ENCODE assay signal across 20 cellular contexts in genomic region chr22:43017525-43018290, GRCh38. TPM values are rescaled to one million over a fixed set of nuclear protein-coding genes. Genes with fewer than 3 reads are reported as not detected.
DNase-seq lines count a peak whose midpoint lies in the region; ATAC-seq and TF ChIP-seq lines count a peak whose summit lies in the region.
"Had no signal": no experiment of that assay in that cellular context is flagged by ENCODE, and none has a peak within 500 bp of the region (broad histone marks: within the 10 kb centered on the region; RNA-seq: fewer than 3 reads in every experiment).

No MANE protein-coding gene starts in this region.

- H3K9me3 Mint-ChIP-seq in endothelial cell (ENCODE audit: unreplicated experiment) = no peaks in the 10 kb centered on the region
- peaks cover 0 to 6% (median 0%) of the 10 kb centered on the region in 11 donors for H3K9me3 Mint-ChIP-seq in naive thymus-derived CD4-positive, alpha-beta T cell
- H3K9me3 Mint-ChIP-seq: activated naive CD4-positive, alpha-beta T cell treated with anti-CD3 and anti-CD28 coated beads, Interleukin-2, amount 10 ng/mL, durations not matched to agents 7 days and 5 days; dendritic cell treated with granulocyte-macrophage colony-stimulating factor and Interleukin-4, amounts not matched to agents 40 ng/mL and 50 ng/mL, for 4 days had no signal

- CTCF ChIA-PET in naive thymus-derived CD4-positive, alpha-beta T cell (lab: Charles Lee) = no interaction called here

- no peak for TF ChIP-seq EP300 in Ishikawa (IDR thresholded peaks at IDR 0.05; ENCODE audit: borderline replicate concordance)

- H3K36me3 ChIP-seq in naive thymus-derived CD4-positive, alpha-beta T cell (ENCODE audit: control insufficient read depth in 2 of 3, insufficient read depth in 3 of 3, low read length in 3 of 3) = peaks cover 0 to 4% (median 0%) of the 10 kb centered on the region in 3 experiments
- H3K36me3 ChIP-seq: BE2C, pancreas had no signal

- no peak for TF ChIP-seq CTCF in C4-2B (conservative IDR thresholded peaks at IDR 0.05)
- TF ChIP-seq CTCF in endothelial cell (IDR thresholded peaks at IDR 0.05; ENCODE audit: unreplicated experiment) = no peak

- intact Hi-C loops in naive thymus-derived CD4-positive, alpha-beta T cell (cut with micrococcal nuclease) = loop anchor here in 1 of 2 donors (5.0 to 10.0 kb wide), 2 partner anchors 55 to 1633 kb away; partner anchors contain the start of gene TEF

- no peak for ATAC-seq in naive thymus-derived CD4-positive, alpha-beta T cell
- ATAC-seq: pancreas had no signal

- no peaks in the 10 kb centered on the region for H3K9me3 ChIP-seq in naive thymus-derived CD4-positive, alpha-beta T cell (ENCODE audit: control insufficient read depth in 2 of 3, low read length in 3 of 3)
- H3K9me3 ChIP-seq: BE2C, pancreas had no signal

- H3K4me1 Mint-ChIP-seq in endothelial cell (ENCODE audit: unreplicated experiment) = peaks cover 23% of the 10 kb centered on the region
- peaks cover 17 to 35% (median 25%) of the 10 kb centered on the region in 7 donors for H3K4me1 Mint-ChIP-seq in naive thymus-derived CD4-positive, alpha-beta T cell

- H3K4me3 ChIP-seq in naive thymus-derived CD4-positive, alpha-beta T cell (ENCODE audit: low read length) = no peak overlapping the region
- H3K4me3 ChIP-seq: pancreas, skin epidermis had no signal

- H3K36me3 Mint-ChIP-seq in endothelial cell (ENCODE audit: low read depth, unreplicated experiment) = peaks cover 3% of the 10 kb centered on the region
- no peaks in the 10 kb centered on the region for H3K36me3 Mint-ChIP-seq in naive thymus-derived CD4-positive, alpha-beta T cell
- H3K36me3 Mint-ChIP-seq: activated naive CD4-positive, alpha-beta T cell treated with anti-CD3 and anti-CD28 coated beads, Interleukin-2, amount 10 ng/mL, durations not matched to agents 7 days and 5 days had no signal

- H3K27me3 Mint-ChIP-seq in endothelial cell (ENCODE audit: unreplicated experiment) = peaks cover 7% of the 10 kb centered on the region
- peaks cover 0 to 5% (median 0%) of the 10 kb centered on the region in 5 donors for H3K27me3 Mint-ChIP-seq in naive thymus-derived CD4-positive, alpha-beta T cell

- no peak for DNase-seq in endothelial cell (ENCODE audit: low spot score)
- DNase-seq in naive thymus-derived CD4-positive, alpha-beta T cell = no peak
- DNase-seq in hippocampal formation (lab: John Stamatoyannopoulos, UW) = no peak
- DNase-seq in G401 (ENCODE audit: low spot score) = no peak
- DNase-seq in NCI-H82 treated with DMSO at 0.1 percent for 48 hours (lab: John Stamatoyannopoulos, UW; ENCODE audit: unreplicated experiment) = no peak
- no peak for DNase-seq in activated T-cell treated with anti-CD3 and anti-CD28 coated beads, Interleukin-2, amount 50 U/mL, for 1 hour
- DNase-seq: activated CD4-positive, alpha-beta T cell treated with anti-CD3 and anti-CD28 coated beads for 1 hour; activated naive CD4-positive, alpha-beta T cell treated with anti-CD3 and anti-CD28 coated beads, Interleukin-2, amount 10 ng/mL, durations not matched to agents 7 days and 5 days; BE2C; DMS79; glutamatergic neuron; Kasumi-1; midbrain; NCI-H1436 treated with DMSO at 0.1 percent for 48 hours; NCI-H226 had no signal

- H3K27me3 ChIP-seq in naive thymus-derived CD4-positive, alpha-beta T cell (ENCODE audit: control insufficient read depth in 2 of 2, insufficient read depth in 2 of 2, low read length in 2 of 2) = no peaks in the 10 kb centered on the region
- H3K27me3 ChIP-seq: BE2C, pancreas had no signal

- peak overlapping the region; percentile 31 for H3K4me3 Mint-ChIP-seq in endothelial cell (ENCODE audit: unreplicated experiment)
- H3K4me3 Mint-ChIP-seq in naive thymus-derived CD4-positive, alpha-beta T cell = peak overlapping the region in 6 of 10 donors; percentile 7 to 63 (median 34)
- H3K4me3 Mint-ChIP-seq: activated naive CD4-positive, alpha-beta T cell treated with anti-CD3 and anti-CD28 coated beads, Interleukin-2, amount 10 ng/mL, durations not matched to agents 7 days and 5 days; dendritic cell treated with granulocyte-macrophage colony-stimulating factor and Interleukin-4, amounts not matched to agents 40 ng/mL and 50 ng/mL, for 4 days had no signal

- no peak for TF ChIP-seq RAD21 in Ishikawa (IDR thresholded peaks at IDR 0.05; ENCODE audit: low read depth)

- POLR2A ChIA-PET in naive thymus-derived CD4-positive, alpha-beta T cell (lab: Charles Lee) = no interaction called here

- peaks cover 9 to 17% of the 10 kb centered on the region in 2 donors for H3K4me1 ChIP-seq in naive thymus-derived CD4-positive, alpha-beta T cell (ENCODE audit: control insufficient read depth in 2 of 2, insufficient read depth in 2 of 2, low read length in 2 of 2)
- H3K4me1 ChIP-seq: BE2C had no signal

- no peak overlapping the region for H3K27ac Mint-ChIP-seq in endothelial cell (ENCODE audit: unreplicated experiment)
- H3K27ac Mint-ChIP-seq in naive thymus-derived CD4-positive, alpha-beta T cell = peak overlapping the region in 5 of 9 donors; percentile 9 to 81 (median 50)
- H3K27ac Mint-ChIP-seq: activated naive CD4-positive, alpha-beta T cell treated with anti-CD3 and anti-CD28 coated beads, Interleukin-2, amount 10 ng/mL, durations not matched to agents 7 days and 5 days; dendritic cell treated with granulocyte-macrophage colony-stimulating factor and Interleukin-4, amounts not matched to agents 40 ng/mL and 50 ng/mL, for 4 days had no signal

- peak overlapping the region; percentile 51 for H3K27ac ChIP-seq in C4-2B
- no peak overlapping the region for H3K27ac ChIP-seq in naive thymus-derived CD4-positive, alpha-beta T cell (ENCODE audit: low read depth, low read length)
- H3K27ac ChIP-seq: pancreas, skin epidermis had no signal

- in situ Hi-C loops in G401 (cut with HindIII; ENCODE audit: low sequenced_read_pairs) = no loop called here

TF ChIP-seq in Ishikawa, 13 proteins besides CTCF, POLR2A, EP300 and RAD21:
- TF ChIP-seq CEBPB (IDR thresholded peaks at IDR 0.05) (no peak), MAX (IDR thresholded peaks at IDR 0.05) (no peak), USF1 (IDR thresholded peaks at IDR 0.05) (peak; percentile 84), NFIC (IDR thresholded peaks at IDR 0.05) (no peak)

RNA-seq across cellular contexts. Expression of gene PACSIN2, which starts 2.8 kb away (rescaled TPM):
- total RNA-seq in endothelial cell (ENCODE audit: unreplicated experiment) = 93.7 TPM
- 10 to 100 TPM; 27.6 to 62.5 (median 38.1) TPM for total RNA-seq in naive thymus-derived CD4-positive, alpha-beta T cell
- 10 to 100 TPM; 26.6 to 36.3 TPM for polyA plus RNA-seq in naive thymus-derived CD4-positive, alpha-beta T cell
- total RNA-seq in G401 (2014; rRNA removed; shearing (Covaris generic)) = 58.8 and 72.5 TPM in 2 replicates
